16 cellular contexts compared by ENCODE assay signal in genomic region chr3:128495435-128495970, GRCh38. TPM values are rescaled to one million over a fixed set of nuclear protein-coding genes. Genes with fewer than 3 reads are reported as not detected.
DNase-seq lines count a peak whose midpoint lies in the region; TF ChIP-seq lines count a peak whose summit lies in the region.
"Had no signal": no experiment of that assay in that cellular context is flagged by ENCODE, and none has a peak within 500 bp of the region (broad histone marks: within the 10 kb centered on the region; RNA-seq: fewer than 3 reads in every experiment).

No MANE protein-coding gene starts in this region.

- intact Hi-C loops in spleen (cut with DNase I; ENCODE audit: low total_unique reads) = loop anchor here (5.0 kb wide), 1 partner anchor 68 kb away; no protein-coding TSS in a partner anchor

- H3K9me3 ChIP-seq in spleen = no peaks in the 10 kb centered on the region

- 70 to 86% (median 79%) methylated on average over 9 of the region's 9 CpGs for WGBS in spleen, 5 donors

- H3K27me3 ChIP-seq in spleen (replicated peaks in 1 of 7) = peaks cover 0 to 98% (median 57%) of the 10 kb centered on the region in 7 donors
- H3K27me3 ChIP-seq in H7 (ENCODE audit: control insufficient read depth, insufficient read depth, low read length) = peaks cover 79% of the 10 kb centered on the region

- H3K4me3 ChIP-seq in spleen (no peak overlapping the region), H7 (ENCODE audit: insufficient read depth, low read depth, low read length) (no peak overlapping the region)
- H3K4me3 ChIP-seq: cardiac muscle cell had no signal

- peaks cover 6 to 72% (median 53%) of the 10 kb centered on the region in 6 donors for H3K4me1 ChIP-seq in spleen

- H3K36me3 ChIP-seq in spleen (peaks cover 0 to 9% (median 0%) of the 10 kb centered on the region in 6 donors), H7 (replicated peaks; ENCODE audit: control insufficient read depth, insufficient read depth, low read length) (no peaks in the 10 kb centered on the region)
- H3K36me3 ChIP-seq: cardiac muscle cell had no signal

- H3K27ac ChIP-seq in spleen = no peak overlapping the region
- H3K27ac ChIP-seq: cardiac muscle cell had no signal

- peak; percentile 52 for TF ChIP-seq POLR2A in erythroblast (IDR thresholded peaks at IDR 0.05; ENCODE audit: low read length)
- no peak for TF ChIP-seq POLR2A in spleen (IDR thresholded peaks at IDR 0.05)

- peak; percentile 47 for DNase-seq in DMS 273 (lab: John Stamatoyannopoulos, UW; ENCODE audit: unreplicated experiment)
- no peak for DNase-seq in DMS 273 treated with DMSO at 0.1 percent for 48 hours (lab: John Stamatoyannopoulos, UW)
- peak; percentile 79 for DNase-seq in OCI-M1 (lab: John Stamatoyannopoulos, UW)
- peak; percentile 89 to 96 for DNase-seq in erythroblast (lab: John Stamatoyannopoulos, UW)
- DNase-seq in spleen = peak; percentile 54
- DNase-seq in germinal center (ENCODE audit: low spot score) = no peak
- DNase-seq in activated gamma-delta T cell (lab: John Stamatoyannopoulos, UW) = no peak
- DNase-seq in H7 = no peak
- DNase-seq: 8988T; kidney; NCI-H1930; NCI-H748 treated with DMSO at 0.1 percent for 48 hours; RPMI8226; stimulated activated naive CD4-positive, alpha-beta T cell had no signal

- TF ChIP-seq CTCF in spleen (IDR thresholded peaks at IDR 0.05 in 8 of 11, conservative IDR thresholded peaks at IDR 0.05 in 3 of 11) = no peak

RNA-seq across cellular contexts. Expression of gene GATA2, which starts 2.5 kb away (rescaled TPM):
- total RNA-seq in spleen = 10 to 100 TPM; 14.4 to 28.6 (median 19.3) TPM
- polyA plus RNA-seq in spleen = 10 to 100 TPM in 1 of 3 donors, 1 to 10 TPM in 2; 2.2 to 11.9 (median 3.4) TPM
- 3.9 and 5.4 TPM in 2 replicates for total RNA-seq in H7 (2014; rRNA removed; shearing (Covaris generic))

RNA-seq across cellular contexts. Expression of gene DNAJB8, which starts 28.8 kb away (rescaled TPM):
- total RNA-seq in spleen = not detected
- not detected for polyA plus RNA-seq in spleen
- not detected in 2 replicates for total RNA-seq in H7 (2014; rRNA removed; shearing (Covaris generic))
- total RNA-seq: activated CD8-positive, alpha-beta memory T cell treated with anti-CD3 and anti-CD28 coated beads for 36 hours; cardiac muscle cell; kidney had no signal
- polyA plus RNA-seq: cardiac muscle cell had no signal

Comparison
In these comparisons a context has a peak if more than half of its experiments do, and no peak if none do; other contexts are left out.
1. DNase-seq: peak in DMS 273 (single experiment), OCI-M1 (single experiment), erythroblast (2 of 2) and spleen (single experiment); none in DMS 273 treated with DMSO at 0.1 percent for 48 hours (single experiment), germinal center (single experiment), activated gamma-delta T cell (single experiment) and H7 (single experiment).